Comparison of ENCODE assay signal across 36 cellular contexts in genomic region chr20:2761885-2762284, GRCh38. TPM values are rescaled to one million over a fixed set of nuclear protein-coding genes. Genes with fewer than 3 reads are reported as not detected.
"Had no signal": no experiment of that assay in that cellular context is flagged by ENCODE, and none has a peak within 500 bp of the region (broad histone marks: within the 10 kb centered on the region; RNA-seq: fewer than 3 reads in every experiment).

No MANE protein-coding gene starts in this region.

- H3K27ac ChIP-seq: ascending aorta, cardiac muscle cell, SJSA1, VCaP had no signal

- H3K4me3 ChIP-seq: ascending aorta, cardiac muscle cell, MG63, SJSA1 had no signal

- H3K9me3 ChIP-seq: ascending aorta, MG63, SJSA1, SK-N-SH had no signal

- DNase-seq: activated B cell treated with CpG ODN at 0.5 μM for 24 hours; activated CD4-positive, alpha-beta T cell treated with anti-CD3 and anti-CD28 coated beads, Interleukin-2, amount 10 ng/mL, durations not matched to agents 24 days and 14 days; activated CD4-positive, alpha-beta T cell treated with anti-CD3 and anti-CD28 coated beads, Interleukin-2, amount 50 U/mL, for 4 hours; activated CD8-positive, alpha-beta T cell treated with anti-CD3 and anti-CD28 coated beads for 36 hours; activated gamma-delta T cell; activated naive CD4-positive, alpha-beta T cell treated with Interleukin-2 at 50 U/mL for 16 hours; activated naive CD8-positive, alpha-beta T cell treated with anti-CD3 and anti-CD28 coated beads, Interleukin-2, amount 10 ng/mL, durations not matched to agents 7 days and 5 days; activated T-cell treated with anti-CD3 and anti-CD28 coated beads, Interleukin-2, amount 50 U/mL, for 1 hour; activated T-cell treated with anti-CD3 and anti-CD28 coated beads, Interleukin-2, amount 50 U/mL, for 72 hours; amygdala; Kasumi-1; KG1; MG63; NCI-H1048; NCI-H1105 treated with DMSO at 0.1 percent for 48 hours; NCI-H1436; NCI-H1694; NCI-H1930; NCI-H2081 treated with DMSO at 0.1 percent for 48 hours; NCI-H226; NCI-H446 treated with DMSO at 0.1 percent for 48 hours; NCI-H524; SHP77 treated with DMSO at 0.1 percent for 48 hours; SK-N-SH; T-cell; T-helper 2 cell; T-helper 9 cell had no signal

- H3K4me1 Mint-ChIP-seq: activated B cell treated with CpG ODN at 0.5 μM for 24 hours; activated CD4-positive, alpha-beta T cell treated with anti-CD3 and anti-CD28 coated beads, Interleukin-2, amount 10 ng/mL, durations not matched to agents 24 days and 14 days; activated naive CD4-positive, alpha-beta T cell treated with anti-CD3 and anti-CD28 coated beads, Interleukin-2, amount 50 U/mL, for 24 hours; activated naive CD8-positive, alpha-beta T cell treated with anti-CD3 and anti-CD28 coated beads, Interleukin-2, amount 10 ng/mL, durations not matched to agents 7 days and 5 days; T-cell had no signal

- ATAC-seq: activated CD8-positive, alpha-beta T cell treated with anti-CD3 and anti-CD28 coated beads for 36 hours; activated T-cell treated with anti-CD3 and anti-CD28 coated beads, Interleukin-2, amount 50 U/mL, for 72 hours; activated T-helper 17 cell treated with anti-CD3 and anti-CD28 coated beads, Interleukin-2, amount 50 U/mL, for 72 hours; Panc1; T-cell had no signal

- H3K36me3 ChIP-seq: ascending aorta, cardiac muscle cell, MG63, SJSA1 had no signal

- H3K27ac Mint-ChIP-seq: activated B cell treated with CpG ODN at 0.5 μM for 24 hours; activated CD4-positive, alpha-beta T cell treated with anti-CD3 and anti-CD28 coated beads, Interleukin-2, amount 10 ng/mL, durations not matched to agents 24 days and 14 days; activated CD8-positive, alpha-beta T cell treated with anti-CD3 and anti-CD28 coated beads for 36 hours; activated naive CD4-positive, alpha-beta T cell treated with anti-CD3 and anti-CD28 coated beads, Interleukin-2, amount 50 U/mL, for 24 hours; activated naive CD8-positive, alpha-beta T cell treated with anti-CD3 and anti-CD28 coated beads, Interleukin-2, amount 10 ng/mL, durations not matched to agents 7 days and 5 days; activated T-cell treated with anti-CD3 and anti-CD28 coated beads, Interleukin-2, amount 50 U/mL, for 72 hours; activated T-helper 17 cell treated with anti-CD3 and anti-CD28 coated beads, Interleukin-2, amount 50 U/mL, for 72 hours; T-cell had no signal

- H3K9me3 Mint-ChIP-seq: activated B cell treated with CpG ODN at 0.5 μM for 24 hours; activated CD4-positive, alpha-beta T cell treated with anti-CD3 and anti-CD28 coated beads, Interleukin-2, amount 10 ng/mL, durations not matched to agents 24 days and 14 days; activated CD8-positive, alpha-beta T cell treated with anti-CD3 and anti-CD28 coated beads for 36 hours; activated naive CD4-positive, alpha-beta T cell treated with anti-CD3 and anti-CD28 coated beads, Interleukin-2, amount 50 U/mL, for 24 hours; activated naive CD8-positive, alpha-beta T cell treated with anti-CD3 and anti-CD28 coated beads, Interleukin-2, amount 10 ng/mL, durations not matched to agents 7 days and 5 days; activated T-cell treated with anti-CD3 and anti-CD28 coated beads, Interleukin-2, amount 50 U/mL, for 72 hours; activated T-helper 17 cell treated with anti-CD3 and anti-CD28 coated beads, Interleukin-2, amount 50 U/mL, for 72 hours; central memory CD8-positive, alpha-beta T cell; T-cell had no signal

- H3K4me3 Mint-ChIP-seq: activated B cell treated with CpG ODN at 0.5 μM for 24 hours; activated CD4-positive, alpha-beta T cell treated with anti-CD3 and anti-CD28 coated beads, Interleukin-2, amount 10 ng/mL, durations not matched to agents 24 days and 14 days; activated CD8-positive, alpha-beta T cell treated with anti-CD3 and anti-CD28 coated beads for 36 hours; activated naive CD4-positive, alpha-beta T cell treated with anti-CD3 and anti-CD28 coated beads, Interleukin-2, amount 50 U/mL, for 24 hours; activated naive CD8-positive, alpha-beta T cell treated with anti-CD3 and anti-CD28 coated beads, Interleukin-2, amount 10 ng/mL, durations not matched to agents 7 days and 5 days; activated T-cell treated with anti-CD3 and anti-CD28 coated beads, Interleukin-2, amount 50 U/mL, for 72 hours; activated T-helper 17 cell treated with anti-CD3 and anti-CD28 coated beads, Interleukin-2, amount 50 U/mL, for 72 hours; central memory CD8-positive, alpha-beta T cell; T-cell had no signal

- H3K4me1 ChIP-seq: ascending aorta, SJSA1 had no signal

RNA-seq across cellular contexts. Expression of gene CPXM1, which starts 38.5 kb away (rescaled TPM):
- total RNA-seq: ascending aorta, RPMI7951 had no signal

RNA-seq across cellular contexts. Expression of gene C20orf141, which starts 52.9 kb away (rescaled TPM):
- total RNA-seq: activated B cell treated with CpG ODN at 0.5 μM for 24 hours; activated CD4-positive, alpha-beta T cell treated with anti-CD3 and anti-CD28 coated beads, Interleukin-2, amount 10 ng/mL, durations not matched to agents 24 days and 14 days; activated CD8-positive, alpha-beta T cell treated with anti-CD3 and anti-CD28 coated beads for 36 hours; activated naive CD8-positive, alpha-beta T cell treated with anti-CD3 and anti-CD28 coated beads, Interleukin-2, amount 10 ng/mL, durations not matched to agents 7 days and 5 days; activated T-cell treated with anti-CD3 and anti-CD28 coated beads, Interleukin-2, amount 50 U/mL, for 72 hours; activated T-helper 17 cell treated with anti-CD3 and anti-CD28 coated beads, Interleukin-2, amount 50 U/mL, for 72 hours; ascending aorta; cardiac muscle cell; RPMI7951; SJSA1; T-cell had no signal

RNA-seq across cellular contexts. Expression of gene TMEM239, which starts 54.3 kb away (rescaled TPM):
- total RNA-seq: activated B cell treated with CpG ODN at 0.5 μM for 24 hours; activated CD4-positive, alpha-beta T cell treated with anti-CD3 and anti-CD28 coated beads, Interleukin-2, amount 10 ng/mL, durations not matched to agents 24 days and 14 days; activated CD8-positive, alpha-beta T cell treated with anti-CD3 and anti-CD28 coated beads for 36 hours; activated naive CD8-positive, alpha-beta T cell treated with anti-CD3 and anti-CD28 coated beads, Interleukin-2, amount 10 ng/mL, durations not matched to agents 7 days and 5 days; activated T-cell treated with anti-CD3 and anti-CD28 coated beads, Interleukin-2, amount 50 U/mL, for 72 hours; activated T-helper 17 cell treated with anti-CD3 and anti-CD28 coated beads, Interleukin-2, amount 50 U/mL, for 72 hours; ascending aorta; cardiac muscle cell; RPMI7951; SJSA1; T-cell had no signal
